Comparison of ENCODE assay signal across 27 cellular contexts in the genomic region with DNA sequence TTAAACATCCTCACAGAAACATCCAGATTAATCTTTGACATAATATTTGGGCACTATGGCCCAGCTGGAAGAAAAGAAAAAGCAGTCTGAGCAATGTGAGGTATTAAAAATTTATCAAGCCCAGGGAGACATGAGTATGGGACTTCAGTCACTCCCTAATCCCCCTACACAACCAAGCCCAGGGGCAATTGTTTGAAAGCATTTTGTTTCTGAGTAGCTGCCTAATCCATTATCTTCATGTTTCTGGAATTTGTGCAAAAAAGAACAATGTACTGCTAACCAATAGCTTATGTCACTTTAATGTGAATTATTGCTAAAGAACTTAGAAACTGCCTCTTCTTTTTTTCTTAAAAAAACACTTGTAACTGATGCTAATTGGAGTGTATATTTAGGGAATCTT.
"Had no signal": no experiment of that assay in that cellular context is flagged by ENCODE, and none has a peak within 500 bp of the region (broad histone marks: within the 10 kb centered on the region; RNA-seq: fewer than 3 reads in every experiment).

No MANE protein-coding gene starts in this region.

- H3K27ac ChIP-seq: ovary, parathyroid adenoma, psoas muscle, right lobe of liver, skin epidermis, spleen, stomach, thoracic aorta, thyroid gland, tibial nerve, upper lobe of left lung, vagina had no signal

- H3K79me2 ChIP-seq: parathyroid adenoma had no signal

- H3K27me3 ChIP-seq: ovary, right lobe of liver, spleen, stomach, thyroid gland, tibial nerve, upper lobe of left lung, vagina had no signal

- H3K4me3 ChIP-seq: ovary, psoas muscle, right lobe of liver, skin epidermis, smooth muscle cell, spleen, stomach, thoracic aorta, thyroid gland, tibial nerve, upper lobe of left lung, vagina had no signal

- ATAC-seq: naive thymus-derived CD8-positive, alpha-beta T cell; natural killer cell treated with Interleukin-12 subunit alpha and Interleukin-12 subunit beta and Interleukin-15 and Interleukin-18, amount 100 ng/mL, for 72 hours; psoas muscle; right cardiac atrium; right lobe of liver had no signal

- H3K4me2 ChIP-seq: smooth muscle cell had no signal

- DNase-seq: naive thymus-derived CD8-positive, alpha-beta T cell; nephron progenitor cell; occipital lobe; ovary; posterior cingulate gyrus; psoas muscle; right cardiac atrium; right lobe of liver; spleen; stimulated activated CD4-positive, alpha-beta T cell treated with anti-CD3 and anti-CD28 coated beads, Interleukin-12 subunit alpha, Interleukin-12 subunit beta, amount 100 ng/mL, for 4 hours; stimulated activated CD4-positive, alpha-beta T cell treated with anti-CD3 and anti-CD28 coated beads, Interleukin-1b, Interleukin-23, amount 100 ng/mL, for 48 hours; stimulated activated CD4-positive, alpha-beta T cell treated with anti-CD3 and anti-CD28 coated beads, Interleukin-4, amount 100 ng/mL, for 1 hour; stimulated activated CD4-positive, alpha-beta T cell treated with anti-CD3 and anti-CD28 coated beads, Interleukin-4, amount 100 ng/mL, for 4 hours; stimulated activated CD8-positive, alpha-beta memory T cell treated with anti-CD3 and anti-CD28 coated beads, Interleukin-4, amount 100 ng/mL, for 48 hours; stimulated activated naive B cell treated with anti-CD40 and anti-IgM and Interleukin-4, amounts not matched to agents 10 μg/mL and 1 μg/mL and 100 μg/mL, for 72 hours; stimulated activated naive CD4-positive, alpha-beta T cell treated with Interleukin-2 at 50 U/mL for 16 hours; stomach; thyroid gland; trophoblast cell; upper lobe of left lung had no signal

- H3K36me3 ChIP-seq: ovary, right lobe of liver, spleen, stomach, thoracic aorta, thyroid gland, tibial nerve, upper lobe of left lung, vagina had no signal

- H3K9ac ChIP-seq: parathyroid adenoma had no signal

- H2AFZ ChIP-seq: parathyroid adenoma had no signal

- H3K4me1 ChIP-seq: parathyroid adenoma, psoas muscle, right lobe of liver, spleen, stomach, thyroid gland, tibial nerve, upper lobe of left lung, vagina had no signal

- H3K9me3 ChIP-seq: ovary, psoas muscle, right lobe of liver, stomach, thoracic aorta, thyroid gland, tibial nerve, upper lobe of left lung, vagina had no signal
